ENCODE assay signal across 1 cellular context in the genomic region with DNA sequence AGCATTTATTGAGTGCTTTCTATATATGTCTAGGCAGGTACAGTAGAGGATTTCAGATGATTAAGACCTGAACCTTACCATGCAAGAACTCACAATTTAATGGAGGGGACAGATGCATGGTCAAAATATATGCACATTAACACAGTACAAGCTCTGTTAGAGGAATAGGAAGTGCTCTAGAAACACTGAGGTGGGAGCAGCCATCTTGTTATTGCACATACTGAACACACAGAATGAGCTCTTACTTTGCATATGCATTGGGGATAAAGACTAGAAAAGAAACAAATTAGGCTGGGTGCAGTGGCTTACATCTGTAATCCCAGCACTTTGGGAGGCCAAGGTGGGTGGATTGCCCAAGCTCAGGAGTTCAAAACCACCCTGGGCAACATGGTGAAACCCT.
TF ChIP-seq lines count a peak whose summit lies in the region.

No MANE protein-coding gene starts in this region.

TF ChIP-seq in GM12878, 131 proteins besides CTCF, POLR2A, EP300 and RAD21:
- TF ChIP-seq, protein P1, sequence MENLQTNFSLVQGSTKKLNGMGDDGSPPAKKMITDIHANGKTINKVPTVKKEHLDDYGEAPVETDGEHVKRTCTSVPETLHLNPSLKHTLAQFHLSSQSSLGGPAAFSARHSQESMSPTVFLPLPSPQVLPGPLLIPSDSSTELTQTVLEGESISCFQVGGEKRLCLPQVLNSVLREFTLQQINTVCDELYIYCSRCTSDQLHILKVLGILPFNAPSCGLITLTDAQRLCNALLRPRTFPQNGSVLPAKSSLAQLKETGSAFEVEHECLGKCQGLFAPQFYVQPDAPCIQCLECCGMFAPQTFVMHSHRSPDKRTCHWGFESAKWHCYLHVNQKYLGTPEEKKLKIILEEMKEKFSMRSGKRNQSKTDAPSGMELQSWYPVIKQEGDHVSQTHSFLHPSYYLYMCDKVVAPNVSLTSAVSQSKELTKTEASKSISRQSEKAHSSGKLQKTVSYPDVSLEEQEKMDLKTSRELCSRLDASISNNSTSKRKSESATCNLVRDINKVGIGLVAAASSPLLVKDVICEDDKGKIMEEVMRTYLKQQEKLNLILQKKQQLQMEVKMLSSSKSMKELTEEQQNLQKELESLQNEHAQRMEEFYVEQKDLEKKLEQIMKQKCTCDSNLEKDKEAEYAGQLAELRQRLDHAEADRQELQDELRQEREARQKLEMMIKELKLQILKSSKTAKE (IDR thresholded peaks at IDR 0.05; ENCODE audit: low read depth, poor library complexity, severe bottlenecking), result no peak
- peak; percentile 67; the same call in 1 of the 2 replicates for TF ChIP-seq YY1 (IDR thresholded peaks at IDR 0.05; ENCODE audit: low read depth, low read length)
